ENCODE assay signal across 8 cellular contexts in genomic region chr18:7566587-7567486, GRCh38. TPM values are rescaled to one million over a fixed set of nuclear protein-coding genes. Genes with fewer than 3 reads are reported as not detected.
DNase-seq lines count a peak whose midpoint lies in the region; ATAC-seq and TF ChIP-seq lines count a peak whose summit lies in the region.

Gene PTPRM (plus strand): TSS chr18:7567316. CDS start chr18:7567819, 503 bp downstream.

- no peak within 1 kb of the TSS for H3K27ac ChIP-seq in HCT116 (ENCODE audit: low read depth, low read length)
- H3K27ac ChIP-seq in MM.1S (ENCODE audit: low read length), result peak within 1 kb of the TSS; percentile 51; the same call in 1 of the 2 replicates
- H3K27ac ChIP-seq in smooth muscle cell (ENCODE audit: low read depth), result peak within 1 kb of the TSS; percentile 78

- H3K27ac Mint-ChIP-seq in activated B cell treated with CpG ODN at 0.5 μM for 24 hours, result no peak within 1 kb of the TSS

- H2AFZ ChIP-seq in HCT116 (ENCODE audit: low read depth, low read length, poor library complexity, severe bottlenecking) (no peak within 1 kb of the TSS), MM.1S (ENCODE audit: low read length) (peak within 1 kb of the TSS; percentile 93), smooth muscle cell (ENCODE audit: low read depth) (peak within 1 kb of the TSS; percentile 93)

- intact Hi-C loops in HCT116 (cut with micrococcal nuclease), result no loop called here
- intact Hi-C loops in activated B cell treated with CpG ODN at 0.5 μM for 24 hours (cut with micrococcal nuclease), result no loop called here

- TF ChIP-seq CTCF in GM12873 (IDR thresholded peaks at IDR 0.05; ENCODE audit: insufficient read depth, low read depth, low read length, missing control alignments) (peak; percentile 48), HCT116 (IDR thresholded peaks at IDR 0.05 in 2 of 3, conservative IDR thresholded peaks at IDR 0.05 in 1 of 3; ENCODE audit: borderline replicate concordance in 1 of 3, insufficient read depth in 1 of 3, low read depth in 2 of 3, low read length in 2 of 3) (no peak), MM.1S (IDR thresholded peaks at IDR 0.05; ENCODE audit: low read length) (no peak; the same call in 1 of the 2 replicates), activated B cell treated with CpG ODN at 0.5 μM for 24 hours (IDR thresholded peaks at IDR 0.05) (no peak), kidney epithelial cell (IDR thresholded peaks at IDR 0.05; ENCODE audit: insufficient read depth, low read length, poor library complexity, severe bottlenecking) (no peak), smooth muscle cell (IDR thresholded peaks at IDR 0.05; ENCODE audit: borderline replicate concordance, insufficient read depth, poor library complexity, severe bottlenecking) (no peak)

- peak within 1 kb of the TSS; percentile 48 for H3K4me3 Mint-ChIP-seq in activated B cell treated with CpG ODN at 0.5 μM for 24 hours

- TF ChIP-seq POLR2A in HCT116 (IDR thresholded peaks at IDR 0.05; ENCODE audit: borderline replicate concordance, extremely low read depth, insufficient read depth, insufficient read length), result no peak

- H4K20me1 ChIP-seq in HCT116 (ENCODE audit: insufficient read depth), result no peaks in the 10 kb centered on the region
- no peaks in the 10 kb centered on the region for H4K20me1 ChIP-seq in MM.1S (ENCODE audit: insufficient read depth, low read length)
- peaks cover 27% of the 10 kb centered on the region for H4K20me1 ChIP-seq in smooth muscle cell (ENCODE audit: low read depth)

- no peak for TF ChIP-seq RAD21 in HCT116 (IDR thresholded peaks at IDR 0.05; ENCODE audit: low read depth)

- POLR2A ChIA-PET in HCT116 (lab: Charles Lee), result no interaction called here
- POLR2A ChIA-PET in activated B cell treated with CpG ODN at 0.5 μM for 24 hours (lab: Charles Lee), result no interaction called here

- H3K27me3 ChIP-seq in HCT116 (ENCODE audit: insufficient read depth, low read length) (no peaks in the 10 kb centered on the region), MM.1S (replicated peaks; ENCODE audit: insufficient read depth, low read length) (no peaks in the 10 kb centered on the region), kidney epithelial cell (ENCODE audit: control insufficient read depth, insufficient read depth, low read length) (no peaks in the 10 kb centered on the region), smooth muscle cell (ENCODE audit: low read depth) (no peaks in the 10 kb centered on the region)

- no peaks in the 10 kb centered on the region for H3K79me2 ChIP-seq in HCT116 (ENCODE audit: insufficient read depth, low read length)
- H3K79me2 ChIP-seq in MM.1S (ENCODE audit: low read length), result peaks cover 4% of the 10 kb centered on the region; the same call in 1 of the 2 replicates
- peaks cover 41% of the 10 kb centered on the region for H3K79me2 ChIP-seq in smooth muscle cell (ENCODE audit: low read depth)

- H3K9me3 ChIP-seq in HCT116 (ENCODE audit: control insufficient read depth in 1 of 2, insufficient read depth in 1 of 2, low read depth in 1 of 2, low read length in 2 of 2) (no peaks in the 10 kb centered on the region), MM.1S (replicated peaks; ENCODE audit: insufficient read depth, low read length) (0 out of 2 replicates have a peak, but pooled peaks cover 3% of the 10 kb centered on the region), smooth muscle cell (replicated peaks; ENCODE audit: low read depth) (no peaks in the 10 kb centered on the region)

- peaks cover 4% of the 10 kb centered on the region for H3K4me1 Mint-ChIP-seq in activated B cell treated with CpG ODN at 0.5 μM for 24 hours

- H3K9ac ChIP-seq in HCT116 (ENCODE audit: low read length) (no peak within 1 kb of the TSS), MM.1S (ENCODE audit: low read length) (peak within 1 kb of the TSS; percentile 75), smooth muscle cell (ENCODE audit: low read depth) (peak within 1 kb of the TSS; percentile 81)

- CTCF ChIA-PET in HCT116 (lab: Charles Lee), result no interaction called here
- CTCF ChIA-PET in activated B cell treated with CpG ODN at 0.5 μM for 24 hours (lab: Charles Lee), result no interaction called here

- H3K36me3 Mint-ChIP-seq in activated B cell treated with CpG ODN at 0.5 μM for 24 hours (ENCODE audit: low read depth), result no peaks in the 10 kb centered on the region

- H3F3A ChIP-seq in MM.1S (ENCODE audit: insufficient read depth, low read length) (peaks cover 4% of the 10 kb centered on the region; the same call in 1 of the 2 replicates), smooth muscle cell (ENCODE audit: low read depth) (peaks cover 6% of the 10 kb centered on the region)

- H3K4me2 ChIP-seq in HCT116 (ENCODE audit: low read length) (peak within 1 kb of the TSS; percentile 44), MM.1S (ENCODE audit: low read depth, low read length) (peak within 1 kb of the TSS; percentile 84), smooth muscle cell (peak within 1 kb of the TSS; percentile 96)

- peaks cover 42% of the 10 kb centered on the region for H3K27me3 Mint-ChIP-seq in activated B cell treated with CpG ODN at 0.5 μM for 24 hours

- 1% methylated on average over 108 of the region's 138 CpGs for WGBS in smooth muscle cell (ENCODE audit: low lambda C conversion rate)

- H3K36me3 ChIP-seq in HCT116 (ENCODE audit: control insufficient read depth in 1 of 2, insufficient read depth in 2 of 2, low read length in 2 of 2), result no peaks in the 10 kb centered on the region
- H3K36me3 ChIP-seq in MM.1S (replicated peaks; ENCODE audit: insufficient read depth, low read length), result no peaks in the 10 kb centered on the region
- H3K36me3 ChIP-seq in kidney epithelial cell (ENCODE audit: control insufficient read depth, insufficient read depth, low read length), result no peaks in the 10 kb centered on the region
- no peaks in the 10 kb centered on the region for H3K36me3 ChIP-seq in smooth muscle cell (ENCODE audit: low read depth)

- RAD21 ChIA-PET in HCT116 (lab: Charles Lee; ENCODE audit: low non-redundant PET in 1 of 2, low total read pairs in 2 of 2, uncharacterized antibody in 2 of 2, unreplicated experiment in 2 of 2), result no interaction called here

- ATAC-seq in HCT116 (peak; percentile 96), activated B cell treated with CpG ODN at 0.5 μM for 24 hours (ENCODE audit: low read depth) (peak; percentile 83)

- H3K9me3 Mint-ChIP-seq in activated B cell treated with CpG ODN at 0.5 μM for 24 hours, result peaks cover 6% of the 10 kb centered on the region

- H3K4me1 ChIP-seq in HCT116 (ENCODE audit: control insufficient read depth in 1 of 2, insufficient read depth in 2 of 2, low read length in 2 of 2), result no peaks in the 10 kb centered on the region
- H3K4me1 ChIP-seq in MM.1S (ENCODE audit: low read length), result no peaks in the 10 kb centered on the region
- peaks cover 19% of the 10 kb centered on the region for H3K4me1 ChIP-seq in smooth muscle cell (ENCODE audit: low read depth)

- DNase-seq in HCT116 (ENCODE audit: low read depth, low spot score) (peak; percentile 1), MM.1S (peak; percentile 85), activated B cell treated with CpG ODN at 0.5 μM for 24 hours (peak; percentile 21), cortex of kidney (lab: John Stamatoyannopoulos, UW) (peak; percentile 21), kidney epithelial cell (ENCODE audit: low read depth) (peak; percentile 12), smooth muscle cell (lab: John Stamatoyannopoulos, UW; ENCODE audit: unreplicated experiment) (peak; percentile 83), DMS153 (lab: John Stamatoyannopoulos, UW) (no peak)

- no TSS peak for BruUV-seq in HCT116 (replicated peaks; lab: Mats Ljungman, UMichigan)

- H3K4me3 ChIP-seq in HCT116 (replicated peaks in 1 of 2; ENCODE audit: low read depth in 1 of 2, low read length in 2 of 2), result no peak within 1 kb of the TSS
- H3K4me3 ChIP-seq in MM.1S (ENCODE audit: low read length), result peak within 1 kb of the TSS; percentile 94
- peak within 1 kb of the TSS; percentile 92 for H3K4me3 ChIP-seq in kidney epithelial cell (ENCODE audit: low read depth, low read length)
- H3K4me3 ChIP-seq in smooth muscle cell, result peak within 1 kb of the TSS; percentile 96

- H3K9me2 ChIP-seq in HCT116 (ENCODE audit: insufficient read depth) (no peaks in the 10 kb centered on the region), MM.1S (replicated peaks; ENCODE audit: insufficient read depth, low read length) (no peaks in the 10 kb centered on the region)

TF ChIP-seq in HCT116, 20 proteins besides CTCF, POLR2A, EP300 and RAD21 (continues in another document):
- TF ChIP-seq ZFX (IDR thresholded peaks at IDR 0.05) (no peak; the same call in 1 of the 2 replicates), ZNF274 (IDR thresholded peaks at IDR 0.05; ENCODE audit: low read depth, low read length) (no peak), EZH2phosphoT487 (IDR thresholded peaks at IDR 0.05; ENCODE audit: borderline replicate concordance) (no peak), JUND (IDR thresholded peaks at IDR 0.05) (no peak), CEBPB (IDR thresholded peaks at IDR 0.05; ENCODE audit: low read depth) (no peak), SP1 (IDR thresholded peaks at IDR 0.05; ENCODE audit: low read depth) (no peak), SRF (IDR thresholded peaks at IDR 0.05; ENCODE audit: low read depth) (no peak), POLR2AphosphoS5 (IDR thresholded peaks at IDR 0.05; ENCODE audit: low read depth, low read length) (no peak), EZH2 (IDR thresholded peaks at IDR 0.05) (no peak), ZBTB33 (IDR thresholded peaks at IDR 0.05; ENCODE audit: extremely low read depth, insufficient replicate concordance, low read length) (no peak), ELF1 (IDR thresholded peaks at IDR 0.05; ENCODE audit: borderline replicate concordance, low read depth) (no peak)

RNA-seq across cellular contexts. Expression of gene PTPRM, which starts in this region (rescaled TPM):
- total RNA-seq in HCT116 (2021; ENCODE audit: unreplicated experiment) (14.5 TPM), activated B cell treated with CpG ODN at 0.5 μM for 24 hours (0.64 and 1.00 TPM in 2 replicates), kidney epithelial cell (59.8 and 65.5 TPM in 2 replicates), smooth muscle cell (87.9 and 115 TPM in 2 replicates)
- 24.2 and 28.5 TPM in 2 replicates for polyA plus RNA-seq in HCT116 (2012)
- 57.5 and 63.0 TPM in 2 replicates for polyA plus RNA-seq in smooth muscle cell

Comparison
In these comparisons a context has a peak if more than half of its experiments do, and no peak if none do; other contexts are left out.
1. Peak in DNase-seq and ATAC-seq in activated B cell treated with CpG ODN at 0.5 μM for 24 hours; RNA of the gene not detected or under 1 TPM.
2. H3K4me2 ChIP-seq: peak in every context shown above with its lines; median percentile 96 in smooth muscle cell; 84 in MM.1S; 44 in HCT116.
3. H3K4me3 ChIP-seq: peak in MM.1S (single experiment), kidney epithelial cell (single experiment) and smooth muscle cell (single experiment); none in HCT116 (0 of 2).